1 cellular context compared by ENCODE assay signal in genomic region chr19:48469056-48469881, GRCh38.
A peak's percentile ranks its signal among the peaks of the same experiment; 100 is the strongest.
TF ChIP-seq lines count a peak whose summit lies in the region.

CYTH2 (plus strand) TSS chr19:48469369; CDS start chr19:48469508, 139 bp downstream.

TF ChIP-seq in GM12878, 131 proteins besides CTCF, POLR2A, EP300 and RAD21 (continued from another document):
- 0 out of 2 replicates have a peak, but pooled peaks have one; percentile 60 for TF ChIP-seq PRDM15 (CRISPR knock-in tag; IDR thresholded peaks at IDR 0.05)
TF ChIP-seq in GM12878: peak in this region for 54.
